In the genomic region with DNA sequence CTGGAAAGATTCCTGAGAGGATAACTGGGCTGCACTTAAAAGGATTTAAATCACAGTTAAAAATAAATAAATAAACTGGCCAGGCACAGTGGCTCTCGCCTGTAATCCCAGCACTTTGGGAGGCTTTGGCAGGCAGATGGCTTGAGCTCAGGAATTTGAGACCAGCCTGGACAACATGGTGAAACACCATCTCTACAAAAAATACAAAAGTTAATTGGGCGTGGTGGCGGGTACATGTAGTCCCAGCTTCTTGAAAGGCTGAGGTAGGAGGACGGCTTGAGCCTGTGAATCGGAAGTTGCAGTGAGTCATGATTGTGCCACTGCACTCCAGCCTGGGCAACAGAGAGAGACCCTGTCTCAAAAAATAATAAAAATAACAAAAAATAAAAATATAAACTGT, we compare ENCODE assay signal across 1 cellular context.
A peak's percentile ranks its signal among the peaks of the same experiment; 100 is the strongest.
TF ChIP-seq lines count a peak whose summit lies in the region.

No MANE protein-coding gene starts in this region.

TF ChIP-seq in HepG2, 621 proteins besides CTCF, POLR2A, EP300 and RAD21:
- TF ChIP-seq SMYD3 (CRISPR knock-in tag; IDR thresholded peaks at IDR 0.05): 0 out of 2 replicates have a peak, but pooled peaks have one; percentile 9
- TF ChIP-seq GABPB1 (CRISPR knock-in tag; IDR thresholded peaks at IDR 0.05): peak; percentile 34
- TF ChIP-seq ZNF430 (CRISPR knock-in tag; IDR thresholded peaks at IDR 0.05): 0 out of 2 replicates have a peak, but pooled peaks have one; percentile 2
- TF ChIP-seq ZNF292 (CRISPR knock-in tag; IDR thresholded peaks at IDR 0.05; ENCODE audit: borderline replicate concordance, low read depth): peak; percentile 5; the same call in 1 of the 2 replicates
- TF ChIP-seq ZNF121 (CRISPR knock-in tag; IDR thresholded peaks at IDR 0.05): peak; percentile 92
- TF ChIP-seq RFXAP (CRISPR knock-in tag; IDR thresholded peaks at IDR 0.05; ENCODE audit: borderline replicate concordance): 0 out of 2 replicates have a peak, but pooled peaks have one; percentile 8
- peak; percentile 20; the same call in 1 of the 2 replicates for TF ChIP-seq ETV5 (CRISPR knock-in tag; IDR thresholded peaks at IDR 0.05; ENCODE audit: borderline replicate concordance)
- TF ChIP-seq NCOR1 (IDR thresholded peaks at IDR 0.05; ENCODE audit: borderline replicate concordance, low read length): 0 out of 2 replicates have a peak, but pooled peaks have one; percentile 4
- TF ChIP-seq REPIN1 (CRISPR knock-in tag; IDR thresholded peaks at IDR 0.05; ENCODE audit: borderline replicate concordance, low read depth): 0 out of 2 replicates have a peak, but pooled peaks have one; percentile 7
- TF ChIP-seq CHD4 (IDR thresholded peaks at IDR 0.05; ENCODE audit: borderline replicate concordance, low read length): peak; percentile 15; the same call in 1 of the 2 replicates
- peak; percentile 43; the same call in 1 of the 2 replicates for TF ChIP-seq TAF1 (CRISPR knock-in tag; IDR thresholded peaks at IDR 0.05)
- 0 out of 2 replicates have a peak, but pooled peaks have one; percentile 49 for TF ChIP-seq FOXK1 (CRISPR knock-in tag; IDR thresholded peaks at IDR 0.05; ENCODE audit: borderline replicate concordance, low read depth)
- TF ChIP-seq, protein P1, sequence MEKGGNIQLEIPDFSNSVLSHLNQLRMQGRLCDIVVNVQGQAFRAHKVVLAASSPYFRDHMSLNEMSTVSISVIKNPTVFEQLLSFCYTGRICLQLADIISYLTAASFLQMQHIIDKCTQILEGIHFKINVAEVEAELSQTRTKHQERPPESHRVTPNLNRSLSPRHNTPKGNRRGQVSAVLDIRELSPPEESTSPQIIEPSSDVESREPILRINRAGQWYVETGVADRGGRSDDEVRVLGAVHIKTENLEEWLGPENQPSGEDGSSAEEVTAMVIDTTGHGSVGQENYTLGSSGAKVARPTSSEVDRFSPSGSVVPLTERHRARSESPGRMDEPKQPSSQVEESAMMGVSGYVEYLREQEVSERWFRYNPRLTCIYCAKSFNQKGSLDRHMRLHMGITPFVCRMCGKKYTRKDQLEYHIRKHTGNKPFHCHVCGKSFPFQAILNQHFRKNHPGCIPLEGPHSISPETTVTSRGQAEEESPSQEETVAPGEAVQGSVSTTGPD (CRISPR knock-in tag; IDR thresholded peaks at IDR 0.05): 0 out of 2 replicates have a peak, but pooled peaks have one; percentile 45
- 0 out of 2 replicates have a peak, but pooled peaks have one; percentile 0 for TF ChIP-seq NR2C2 (CRISPR knock-in tag; IDR thresholded peaks at IDR 0.05; ENCODE audit: borderline replicate concordance)
- TF ChIP-seq KAT7 (CRISPR knock-in tag; IDR thresholded peaks at IDR 0.05; ENCODE audit: borderline replicate concordance): 0 out of 2 replicates have a peak, but pooled peaks have one; percentile 19
- TF ChIP-seq, protein P2, sequence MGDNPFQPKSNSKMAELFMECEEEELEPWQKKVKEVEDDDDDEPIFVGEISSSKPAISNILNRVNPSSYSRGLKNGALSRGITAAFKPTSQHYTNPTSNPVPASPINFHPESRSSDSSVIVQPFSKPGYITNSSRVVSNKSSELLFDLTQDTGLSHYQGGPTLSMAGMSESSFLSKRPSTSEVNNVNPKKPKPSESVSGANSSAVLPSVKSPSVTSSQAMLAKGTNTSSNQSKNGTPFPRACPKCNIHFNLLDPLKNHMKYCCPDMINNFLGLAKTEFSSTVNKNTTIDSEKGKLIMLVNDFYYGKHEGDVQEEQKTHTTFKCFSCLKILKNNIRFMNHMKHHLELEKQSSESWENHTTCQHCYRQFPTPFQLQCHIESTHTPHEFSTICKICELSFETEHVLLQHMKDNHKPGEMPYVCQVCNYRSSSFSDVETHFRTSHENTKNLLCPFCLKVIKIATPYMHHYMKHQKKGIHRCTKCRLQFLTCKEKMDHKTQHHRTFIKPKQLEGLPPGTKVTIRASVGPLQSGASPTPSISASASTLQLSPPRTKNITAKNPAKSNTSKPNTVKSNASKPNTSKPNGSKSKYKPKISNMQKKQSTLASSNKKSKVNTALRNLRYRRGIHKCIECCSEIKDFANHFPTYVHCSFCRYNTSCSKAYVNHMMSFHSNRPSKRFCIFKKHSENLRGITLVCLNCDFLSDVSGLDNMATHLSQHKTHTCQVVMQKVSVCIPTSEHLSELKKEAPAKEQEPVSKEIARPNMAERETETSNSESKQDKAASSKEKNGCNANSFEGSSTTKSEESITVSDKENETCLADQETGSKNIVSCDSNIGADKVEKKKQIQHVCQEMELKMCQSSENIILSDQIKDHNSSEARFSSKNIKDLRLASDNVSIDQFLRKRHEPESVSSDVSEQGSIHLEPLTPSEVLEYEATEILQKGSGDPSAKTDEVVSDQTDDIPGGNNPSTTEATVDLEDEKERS (CRISPR knock-in tag; IDR thresholded peaks at IDR 0.05): 0 out of 2 replicates have a peak, but pooled peaks have one; percentile 25
- TF ChIP-seq, protein P3, sequence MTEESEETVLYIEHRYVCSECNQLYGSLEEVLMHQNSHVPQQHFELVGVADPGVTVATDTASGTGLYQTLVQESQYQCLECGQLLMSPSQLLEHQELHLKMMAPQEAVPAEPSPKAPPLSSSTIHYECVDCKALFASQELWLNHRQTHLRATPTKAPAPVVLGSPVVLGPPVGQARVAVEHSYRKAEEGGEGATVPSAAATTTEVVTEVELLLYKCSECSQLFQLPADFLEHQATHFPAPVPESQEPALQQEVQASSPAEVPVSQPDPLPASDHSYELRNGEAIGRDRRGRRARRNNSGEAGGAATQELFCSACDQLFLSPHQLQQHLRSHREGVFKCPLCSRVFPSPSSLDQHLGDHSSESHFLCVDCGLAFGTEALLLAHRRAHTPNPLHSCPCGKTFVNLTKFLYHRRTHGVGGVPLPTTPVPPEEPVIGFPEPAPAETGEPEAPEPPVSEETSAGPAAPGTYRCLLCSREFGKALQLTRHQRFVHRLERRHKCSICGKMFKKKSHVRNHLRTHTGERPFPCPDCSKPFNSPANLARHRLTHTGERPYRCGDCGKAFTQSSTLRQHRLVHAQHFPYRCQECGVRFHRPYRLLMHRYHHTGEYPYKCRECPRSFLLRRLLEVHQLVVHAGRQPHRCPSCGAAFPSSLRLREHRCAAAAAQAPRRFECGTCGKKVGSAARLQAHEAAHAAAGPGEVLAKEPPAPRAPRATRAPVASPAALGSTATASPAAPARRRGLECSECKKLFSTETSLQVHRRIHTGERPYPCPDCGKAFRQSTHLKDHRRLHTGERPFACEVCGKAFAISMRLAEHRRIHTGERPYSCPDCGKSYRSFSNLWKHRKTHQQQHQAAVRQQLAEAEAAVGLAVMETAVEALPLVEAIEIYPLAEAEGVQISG (CRISPR knock-in tag; IDR thresholded peaks at IDR 0.05): peak; percentile 7; the same call in 1 of the 2 replicates
- TF ChIP-seq FOSL2 (CRISPR knock-in tag; IDR thresholded peaks at IDR 0.05): peak; percentile 87
- peak; percentile 3 for TF ChIP-seq ASH2L (IDR thresholded peaks at IDR 0.05; ENCODE audit: insufficient read length, low read depth, low read length)
